Comparison of ENCODE assay signal across 1 cellular context in the genomic region with DNA sequence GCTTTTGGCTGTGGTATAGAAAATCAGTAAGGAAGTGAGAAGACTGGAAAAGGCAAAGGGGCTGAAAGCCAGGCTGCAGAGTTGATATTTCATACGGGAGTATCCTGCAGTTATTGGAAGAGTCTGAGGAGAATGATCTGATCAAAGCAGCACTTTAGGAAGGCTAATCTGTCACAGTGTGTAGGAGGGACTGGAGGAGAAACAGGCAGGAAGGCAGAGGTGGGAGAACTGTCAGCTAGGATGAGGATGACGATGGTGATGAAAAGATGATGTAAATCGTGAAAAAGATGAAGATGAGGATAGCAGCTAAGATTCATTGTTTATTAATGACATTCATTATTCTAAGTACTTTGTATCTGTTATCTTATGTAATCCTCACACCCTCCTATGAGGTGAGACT.
TF ChIP-seq lines count a peak whose summit lies in the region.

No MANE protein-coding gene starts in this region.

TF ChIP-seq in H1, 55 proteins besides CTCF, POLR2A, EP300 and RAD21:
- TF ChIP-seq, protein P1, sequence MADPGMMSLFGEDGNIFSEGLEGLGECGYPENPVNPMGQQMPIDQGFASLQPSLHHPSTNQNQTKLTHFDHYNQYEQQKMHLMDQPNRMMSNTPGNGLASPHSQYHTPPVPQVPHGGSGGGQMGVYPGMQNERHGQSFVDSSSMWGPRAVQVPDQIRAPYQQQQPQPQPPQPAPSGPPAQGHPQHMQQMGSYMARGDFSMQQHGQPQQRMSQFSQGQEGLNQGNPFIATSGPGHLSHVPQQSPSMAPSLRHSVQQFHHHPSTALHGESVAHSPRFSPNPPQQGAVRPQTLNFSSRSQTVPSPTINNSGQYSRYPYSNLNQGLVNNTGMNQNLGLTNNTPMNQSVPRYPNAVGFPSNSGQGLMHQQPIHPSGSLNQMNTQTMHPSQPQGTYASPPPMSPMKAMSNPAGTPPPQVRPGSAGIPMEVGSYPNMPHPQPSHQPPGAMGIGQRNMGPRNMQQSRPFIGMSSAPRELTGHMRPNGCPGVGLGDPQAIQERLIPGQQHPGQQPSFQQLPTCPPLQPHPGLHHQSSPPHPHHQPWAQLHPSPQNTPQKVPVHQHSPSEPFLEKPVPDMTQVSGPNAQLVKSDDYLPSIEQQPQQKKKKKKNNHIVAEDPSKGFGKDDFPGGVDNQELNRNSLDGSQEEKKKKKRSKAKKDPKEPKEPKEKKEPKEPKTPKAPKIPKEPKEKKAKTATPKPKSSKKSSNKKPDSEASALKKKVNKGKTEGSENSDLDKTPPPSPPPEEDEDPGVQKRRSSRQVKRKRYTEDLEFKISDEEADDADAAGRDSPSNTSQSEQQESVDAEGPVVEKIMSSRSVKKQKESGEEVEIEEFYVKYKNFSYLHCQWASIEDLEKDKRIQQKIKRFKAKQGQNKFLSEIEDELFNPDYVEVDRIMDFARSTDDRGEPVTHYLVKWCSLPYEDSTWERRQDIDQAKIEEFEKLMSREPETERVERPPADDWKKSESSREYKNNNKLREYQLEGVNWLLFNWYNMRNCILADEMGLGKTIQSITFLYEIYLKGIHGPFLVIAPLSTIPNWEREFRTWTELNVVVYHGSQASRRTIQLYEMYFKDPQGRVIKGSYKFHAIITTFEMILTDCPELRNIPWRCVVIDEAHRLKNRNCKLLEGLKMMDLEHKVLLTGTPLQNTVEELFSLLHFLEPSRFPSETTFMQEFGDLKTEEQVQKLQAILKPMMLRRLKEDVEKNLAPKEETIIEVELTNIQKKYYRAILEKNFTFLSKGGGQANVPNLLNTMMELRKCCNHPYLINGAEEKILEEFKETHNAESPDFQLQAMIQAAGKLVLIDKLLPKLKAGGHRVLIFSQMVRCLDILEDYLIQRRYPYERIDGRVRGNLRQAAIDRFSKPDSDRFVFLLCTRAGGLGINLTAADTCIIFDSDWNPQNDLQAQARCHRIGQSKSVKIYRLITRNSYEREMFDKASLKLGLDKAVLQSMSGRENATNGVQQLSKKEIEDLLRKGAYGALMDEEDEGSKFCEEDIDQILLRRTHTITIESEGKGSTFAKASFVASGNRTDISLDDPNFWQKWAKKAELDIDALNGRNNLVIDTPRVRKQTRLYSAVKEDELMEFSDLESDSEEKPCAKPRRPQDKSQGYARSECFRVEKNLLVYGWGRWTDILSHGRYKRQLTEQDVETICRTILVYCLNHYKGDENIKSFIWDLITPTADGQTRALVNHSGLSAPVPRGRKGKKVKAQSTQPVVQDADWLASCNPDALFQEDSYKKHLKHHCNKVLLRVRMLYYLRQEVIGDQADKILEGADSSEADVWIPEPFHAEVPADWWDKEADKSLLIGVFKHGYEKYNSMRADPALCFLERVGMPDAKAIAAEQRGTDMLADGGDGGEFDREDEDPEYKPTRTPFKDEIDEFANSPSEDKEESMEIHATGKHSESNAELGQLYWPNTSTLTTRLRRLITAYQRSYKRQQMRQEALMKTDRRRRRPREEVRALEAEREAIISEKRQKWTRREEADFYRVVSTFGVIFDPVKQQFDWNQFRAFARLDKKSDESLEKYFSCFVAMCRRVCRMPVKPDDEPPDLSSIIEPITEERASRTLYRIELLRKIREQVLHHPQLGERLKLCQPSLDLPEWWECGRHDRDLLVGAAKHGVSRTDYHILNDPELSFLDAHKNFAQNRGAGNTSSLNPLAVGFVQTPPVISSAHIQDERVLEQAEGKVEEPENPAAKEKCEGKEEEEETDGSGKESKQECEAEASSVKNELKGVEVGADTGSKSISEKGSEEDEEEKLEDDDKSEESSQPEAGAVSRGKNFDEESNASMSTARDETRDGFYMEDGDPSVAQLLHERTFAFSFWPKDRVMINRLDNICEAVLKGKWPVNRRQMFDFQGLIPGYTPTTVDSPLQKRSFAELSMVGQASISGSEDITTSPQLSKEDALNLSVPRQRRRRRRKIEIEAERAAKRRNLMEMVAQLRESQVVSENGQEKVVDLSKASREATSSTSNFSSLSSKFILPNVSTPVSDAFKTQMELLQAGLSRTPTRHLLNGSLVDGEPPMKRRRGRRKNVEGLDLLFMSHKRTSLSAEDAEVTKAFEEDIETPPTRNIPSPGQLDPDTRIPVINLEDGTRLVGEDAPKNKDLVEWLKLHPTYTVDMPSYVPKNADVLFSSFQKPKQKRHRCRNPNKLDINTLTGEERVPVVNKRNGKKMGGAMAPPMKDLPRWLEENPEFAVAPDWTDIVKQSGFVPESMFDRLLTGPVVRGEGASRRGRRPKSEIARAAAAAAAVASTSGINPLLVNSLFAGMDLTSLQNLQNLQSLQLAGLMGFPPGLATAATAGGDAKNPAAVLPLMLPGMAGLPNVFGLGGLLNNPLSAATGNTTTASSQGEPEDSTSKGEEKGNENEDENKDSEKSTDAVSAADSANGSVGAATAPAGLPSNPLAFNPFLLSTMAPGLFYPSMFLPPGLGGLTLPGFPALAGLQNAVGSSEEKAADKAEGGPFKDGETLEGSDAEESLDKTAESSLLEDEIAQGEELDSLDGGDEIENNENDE (IDR thresholded peaks at IDR 0.05; ENCODE audit: insufficient replicate concordance, low read length) = no peak
- TF ChIP-seq CREB1 (IDR thresholded peaks at IDR 0.05) (no peak), ASH2L (IDR thresholded peaks at IDR 0.05; ENCODE audit: low read length) (no peak), KDM5A (IDR thresholded peaks at IDR 0.05; ENCODE audit: low read length) (no peak)
TF ChIP-seq in H1: peak in this region for 0.
